ENCODE assay signal across 14 cellular contexts in the genomic region with DNA sequence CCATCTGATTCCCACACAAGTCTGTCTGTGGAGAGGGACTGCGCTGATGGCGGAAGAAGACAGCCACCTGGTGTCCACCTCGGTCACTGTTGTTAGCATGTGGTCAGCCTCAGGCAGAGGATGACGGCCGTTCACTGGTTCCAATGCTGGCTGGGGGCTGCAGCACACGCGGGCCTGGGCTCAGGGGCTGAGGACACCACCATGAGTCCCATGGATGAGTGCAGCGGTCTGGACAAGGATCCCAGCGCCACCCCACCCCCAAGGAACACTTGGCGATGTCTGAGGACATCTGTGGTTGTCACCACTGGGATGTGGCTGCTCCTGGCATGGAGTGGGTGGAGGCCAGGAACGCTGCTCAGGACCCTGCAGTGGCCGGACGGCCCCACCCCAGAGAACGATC. TPM values are rescaled to one million over a fixed set of nuclear protein-coding genes. Genes with fewer than 3 reads are reported as not detected.
DNase-seq lines count a peak whose midpoint lies in the region; ATAC-seq and TF ChIP-seq lines count a peak whose summit lies in the region.
"Had no signal": no experiment of that assay in that cellular context is flagged by ENCODE, and none has a peak within 500 bp of the region (broad histone marks: within the 10 kb centered on the region; RNA-seq: fewer than 3 reads in every experiment).

No MANE protein-coding gene starts in this region.

- H3K36me3 ChIP-seq in SK-N-SH (replicated peaks in 1 of 2; ENCODE audit: control insufficient read depth in 1 of 2, insufficient read depth in 2 of 2, low read length in 1 of 2) (peaks cover 40 to 41% of the 10 kb centered on the region in 2 experiments), esophagus squamous epithelium (peaks cover 19 to 94% (median 42%) of the 10 kb centered on the region in 3 donors), trophoblast cell (ENCODE audit: control insufficient read depth in 1 of 2, insufficient read depth in 2 of 2, low read length in 2 of 2) (peaks cover 76 to 78% of the 10 kb centered on the region in 2 experiments), vagina (peaks cover 0 to 45% of the 10 kb centered on the region in 2 donors), GM23338 (ENCODE audit: insufficient read depth) (no peaks in the 10 kb centered on the region)

- H3K9ac ChIP-seq in SK-N-SH (0 out of 2 replicates have a peak overlapping the region, but pooled peaks have one; percentile 31), trophoblast cell (ENCODE audit: low read length) (no peak overlapping the region)

- peaks cover 12% of the 10 kb centered on the region for H3F3A ChIP-seq in SK-N-SH (replicated peaks; ENCODE audit: insufficient read depth)
- H3F3A ChIP-seq in GM23338 (replicated peaks; ENCODE audit: low read depth): no peaks in the 10 kb centered on the region

- no peak overlapping the region for H4K8ac ChIP-seq in trophoblast cell (ENCODE audit: low read depth, low read length)

- TF ChIP-seq CTCF in SK-N-SH (IDR thresholded peaks at IDR 0.05): no peak
- TF ChIP-seq CTCF in esophagus squamous epithelium (IDR thresholded peaks at IDR 0.05): no peak
- no peak for TF ChIP-seq CTCF in vagina (IDR thresholded peaks at IDR 0.05)
- TF ChIP-seq CTCF in GM23338 (conservative IDR thresholded peaks at IDR 0.05; ENCODE audit: low read depth in 2 of 2): no peak

- CTCF ChIA-PET in SK-N-SH (lab: Yijun Ruan, JAX): no interaction called here

- intact Hi-C loops in esophagus squamous epithelium (cut with DNase I): no loop called here
- intact Hi-C loops in vagina (cut with DNase I): no loop called here

- no peaks in the 10 kb centered on the region for H4K20me1 ChIP-seq in SK-N-SH (ENCODE audit: insufficient read depth)
- H4K20me1 ChIP-seq in GM23338 (replicated peaks; ENCODE audit: insufficient read depth): no peaks in the 10 kb centered on the region; the same call in 1 of the 2 replicates

- POLR2A ChIA-PET in SK-N-SH (lab: Yijun Ruan, JAX): no interaction called here

- no peak overlapping the region for H3K4ac ChIP-seq in trophoblast cell (ENCODE audit: low read depth, low read length)

- ATAC-seq in SK-N-SH treated with all-trans-retinoic acid at 6 μM for 48 hours (no peak), GM23338 (no peak)

- no peak for TF ChIP-seq RAD21 in SK-N-SH (IDR thresholded peaks at IDR 0.05; ENCODE audit: low read length)

- H3K79me2 ChIP-seq in SK-N-SH (ENCODE audit: insufficient read depth) (peaks cover 46% of the 10 kb centered on the region; the same call in 1 of the 2 replicates), trophoblast cell (ENCODE audit: control insufficient read depth, insufficient read depth, low read length, poor library complexity) (no peaks in the 10 kb centered on the region), GM23338 (replicated peaks; ENCODE audit: insufficient read depth) (no peaks in the 10 kb centered on the region)

- no peak overlapping the region for H2BK12ac ChIP-seq in trophoblast cell (ENCODE audit: low read length)

- H2AK5ac ChIP-seq in trophoblast cell (ENCODE audit: low read length): no peak overlapping the region

- H3K9me3 ChIP-seq in SK-N-SH (no peaks in the 10 kb centered on the region), esophagus squamous epithelium (no peaks in the 10 kb centered on the region), trophoblast cell (ENCODE audit: insufficient read depth, low read depth, low read length) (peaks cover 2% of the 10 kb centered on the region), vagina (no peaks in the 10 kb centered on the region)

- peaks cover 0 to 17% of the 10 kb centered on the region in 2 experiments; a peak in 2 of 4 replicates for H3K4me1 ChIP-seq in SK-N-SH (ENCODE audit: control insufficient read depth in 1 of 2, insufficient read depth in 2 of 2, low read depth in 1 of 2, low read length in 1 of 2)
- H3K4me1 ChIP-seq in esophagus squamous epithelium: peaks cover 16 to 61% (median 21%) of the 10 kb centered on the region in 3 donors
- no peaks in the 10 kb centered on the region for H3K4me1 ChIP-seq in trophoblast cell (ENCODE audit: control insufficient read depth in 1 of 2, insufficient read depth in 2 of 2, low read length in 2 of 2)
- peaks cover 42% of the 10 kb centered on the region for H3K4me1 ChIP-seq in vagina
- no peaks in the 10 kb centered on the region for H3K4me1 ChIP-seq in GM23338 (ENCODE audit: insufficient read depth)

- DNase-seq in SK-N-SH (peak; percentile 18), esophagus squamous epithelium (lab: John Stamatoyannopoulos, UW) (no peak), trophoblast cell (peak; percentile 41 to 51), vagina (ENCODE audit: extremely low spot score in 2 of 2) (no peak), NOMO-1 treated with dmso at 0.1 percent for 144 hours (lab: John Stamatoyannopoulos, UW; ENCODE audit: unreplicated experiment) (no peak), GM23338 (ENCODE audit: low spot score) (no peak), NCI-H510A treated with DMSO at 0.1 percent for 48 hours (lab: John Stamatoyannopoulos, UW) (no peak)
- DNase-seq: activated gamma-delta T cell treated with Interleukin-2 at 50 U/mL for 16 hours; CD4-positive, alpha-beta T cell; hypothalamus; MM.1S; nucleus accumbens had no signal

- no peak overlapping the region for H3K18ac ChIP-seq in trophoblast cell (ENCODE audit: low read length)

- no peak for TF ChIP-seq EP300 in SK-N-SH (IDR thresholded peaks at IDR 0.05; ENCODE audit: borderline replicate concordance in 1 of 2, low read depth in 1 of 2, low read length in 1 of 2)

- no peak overlapping the region for H2BK5ac ChIP-seq in trophoblast cell (ENCODE audit: low read depth, low read length, poor library complexity)

- 98% methylated on average over 7 of the region's 14 CpGs for WGBS in SK-N-SH (ENCODE audit: low lambda C conversion rate)
- 84% methylated on average over 9 of the region's 14 CpGs; no CpG with 5 or more reads in 1 of the 2 donors for WGBS in esophagus squamous epithelium, 2 donors
- no CpG with 5 or more reads among the region's 14 CpGs for WGBS in trophoblast cell (ENCODE audit: extremely low coverage, insufficient coverage, insufficient read length)

- no peak overlapping the region for H3K14ac ChIP-seq in trophoblast cell (ENCODE audit: low read length)

- H4K12ac ChIP-seq in trophoblast cell (ENCODE audit: low read depth, low read length): no peak overlapping the region

- H3K27me3 ChIP-seq in SK-N-SH (ENCODE audit: insufficient read depth) (no peaks in the 10 kb centered on the region), esophagus squamous epithelium (no peaks in the 10 kb centered on the region), trophoblast cell (ENCODE audit: insufficient read depth, low read length) (no peaks in the 10 kb centered on the region), vagina (no peaks in the 10 kb centered on the region), GM23338 (ENCODE audit: insufficient read depth) (no peaks in the 10 kb centered on the region)

- H3K79me1 ChIP-seq in trophoblast cell (ENCODE audit: low read length): no peaks in the 10 kb centered on the region

- H2AFZ ChIP-seq in SK-N-SH (ENCODE audit: low read depth) (no peak overlapping the region), trophoblast cell (ENCODE audit: insufficient read depth, low read length, poor library complexity) (no peak overlapping the region), GM23338 (no peak overlapping the region)

- no peak overlapping the region for H3K4me3 ChIP-seq in SK-N-SH (ENCODE audit: low read depth in 2 of 2, low read length in 1 of 2)
- peak overlapping the region in 1 of 4 donors; percentile 49 for H3K4me3 ChIP-seq in esophagus squamous epithelium
- H3K4me3 ChIP-seq in trophoblast cell (ENCODE audit: low read depth, low read length): no peak overlapping the region
- H3K4me3 ChIP-seq in vagina: no peak overlapping the region
- no peak overlapping the region for H3K4me3 ChIP-seq in GM23338

- TF ChIP-seq POLR2A in esophagus squamous epithelium (IDR thresholded peaks at IDR 0.05) (no peak), vagina (IDR thresholded peaks at IDR 0.05) (no peak)

- H3K4me1 Mint-ChIP-seq in GM23338: no peaks in the 10 kb centered on the region; the same call in 2 of the 3 replicates

- no peaks in the 10 kb centered on the region for H3K9me3 Mint-ChIP-seq in GM23338
- H3K9me3 Mint-ChIP-seq: CD4-positive, alpha-beta T cell had no signal

- H2BK120ac ChIP-seq in trophoblast cell (ENCODE audit: insufficient read depth, low read length, poor library complexity): no peak overlapping the region

- no peak overlapping the region for H3K23ac ChIP-seq in trophoblast cell (ENCODE audit: low read length)

- H3K36me3 Mint-ChIP-seq in GM23338 (ENCODE audit: low read depth): peaks cover 57% of the 10 kb centered on the region

- H3K27ac ChIP-seq in SK-N-SH (ENCODE audit: low read depth in 2 of 2, low read length in 1 of 2) (peak overlapping the region in 1 of 2 experiments; percentile 68; a peak in 2 of 4 replicates), esophagus squamous epithelium (peak overlapping the region; percentile 78 to 91 (median 81)), trophoblast cell (ENCODE audit: low read depth, low read length) (no peak overlapping the region), vagina (peak overlapping the region; percentile 86), GM23338 (ENCODE audit: low read depth) (no peak overlapping the region)
- H3K27ac ChIP-seq: 22Rv1 had no signal

- no peak overlapping the region for H4K91ac ChIP-seq in trophoblast cell (ENCODE audit: low read depth, low read length)

- peak overlapping the region; percentile 51; the same call in 1 of the 2 replicates for H3K4me2 ChIP-seq in SK-N-SH
- H3K4me2 ChIP-seq in trophoblast cell (ENCODE audit: low read length): no peak overlapping the region
- no peak overlapping the region for H3K4me2 ChIP-seq in GM23338

- no peak overlapping the region for H3K27ac Mint-ChIP-seq in GM23338
- H3K27ac Mint-ChIP-seq: CD4-positive, alpha-beta T cell had no signal

- H3K4me3 Mint-ChIP-seq in GM23338: no peak overlapping the region
- H3K4me3 Mint-ChIP-seq: CD4-positive, alpha-beta T cell had no signal

- H3K9me2 ChIP-seq in SK-N-SH: no peaks in the 10 kb centered on the region
- H3K9me2 ChIP-seq in GM23338 (ENCODE audit: insufficient read depth): no peaks in the 10 kb centered on the region

- peaks cover 10% of the 10 kb centered on the region for H3K27me3 Mint-ChIP-seq in GM23338 (ENCODE audit: insufficient read depth, low read depth, poor library complexity)
- H3K27me3 Mint-ChIP-seq: CD4-positive, alpha-beta T cell had no signal

RNA-seq across cellular contexts. Expression of gene DPP9, which starts 10.9 kb away (rescaled TPM):
- polyA plus RNA-seq in SK-N-SH (2012; rRNA removed) (10.5 and 17.1 TPM in 2 replicates), GM23338 (2016; fragmentation: Nextera tagmentation; extraction: Ambion mirVana) (18.6 and 19.5 TPM in 2 replicates)
- polyA plus RNA-seq in SK-N-SH (2012; cell fraction: cytosol; rRNA removed): 9.7 and 13.3 TPM in 2 replicates
- polyA plus RNA-seq in SK-N-SH (2012; cell fraction: nucleus; rRNA removed): 30.9 and 49.1 TPM in 2 replicates
- total RNA-seq in esophagus squamous epithelium (10 to 100 TPM; 32.8 to 51.5 (median 47.7) TPM), vagina (53.8 TPM)
- polyA plus RNA-seq in trophoblast cell (2013): 29.5 and 30.5 TPM in 2 replicates
- total RNA-seq in GM23338 (2014; rRNA removed; shearing (Covaris generic)): 30.8 and 49.2 TPM in 2 replicates

RNA-seq across cellular contexts. Expression of gene MYDGF, which starts 42.6 kb away (rescaled TPM):
- polyA plus RNA-seq in SK-N-SH (2012; rRNA removed) (188 and 312 TPM in 2 replicates), GM23338 (2016; fragmentation: Nextera tagmentation; extraction: Ambion mirVana) (99.5 and 99.7 TPM in 2 replicates)
- 180 and 229 TPM in 2 replicates for polyA plus RNA-seq in SK-N-SH (2012; cell fraction: cytosol; rRNA removed)
- 153 and 184 TPM in 2 replicates for polyA plus RNA-seq in SK-N-SH (2012; cell fraction: nucleus; rRNA removed)
- total RNA-seq in esophagus squamous epithelium (10 to 100 TPM; 33.2 to 52.5 (median 41.5) TPM), vagina (33.4 TPM)
- 117 and 124 TPM in 2 replicates for polyA plus RNA-seq in trophoblast cell (2013)
- 42.3 and 49.4 TPM in 2 replicates for total RNA-seq in GM23338 (2014; rRNA removed; shearing (Covaris generic))

Comparison
In these comparisons a context has a peak if more than half of its experiments do, and no peak if none do; other contexts are left out.
1. DNase-seq: peak in SK-N-SH (single experiment) and trophoblast cell (2 of 2); none in esophagus squamous epithelium (single experiment), vagina (0 of 2), NOMO-1 treated with dmso at 0.1 percent for 144 hours (single experiment), GM23338 (single experiment) and NCI-H510A treated with DMSO at 0.1 percent for 48 hours (single experiment).
2. H3K27ac ChIP-seq: peak in esophagus squamous epithelium (4 of 4) and vagina (single experiment); none in trophoblast cell (single experiment) and GM23338 (single experiment).